24 cellular contexts compared by ENCODE assay signal in the genomic region with DNA sequence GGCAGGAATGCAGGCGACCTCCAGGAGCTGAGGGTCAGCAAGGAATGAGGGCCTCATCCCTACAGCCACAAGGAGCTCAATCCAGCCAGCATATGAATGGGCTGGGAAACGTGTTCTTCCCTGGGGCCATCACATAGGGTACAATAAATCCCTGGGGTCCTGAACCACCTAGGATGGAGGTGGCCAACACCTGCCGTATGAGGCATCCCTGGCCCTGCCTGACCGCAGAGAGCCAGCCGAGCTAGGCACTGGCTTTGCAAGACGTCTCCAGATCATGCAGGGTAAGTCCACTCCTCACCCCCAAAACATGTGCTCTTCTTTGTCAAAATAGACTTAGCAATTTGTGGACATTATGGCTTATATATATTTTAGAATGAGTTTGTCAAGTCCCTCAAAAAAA.
"Had no signal": no experiment of that assay in that cellular context is flagged by ENCODE, and none has a peak within 500 bp of the region (broad histone marks: within the 10 kb centered on the region; RNA-seq: fewer than 3 reads in every experiment).

No MANE protein-coding gene starts in this region.

- H3K4me1 ChIP-seq: SJSA1 had no signal

- H3K9me3 ChIP-seq: SJSA1 had no signal

- H3K27me3 ChIP-seq: SJSA1 had no signal

- H3K9ac ChIP-seq: KMS-11 had no signal

- H3K4me2 ChIP-seq: KMS-11 had no signal

- H3K36me3 ChIP-seq: SJSA1 had no signal

- H3K4me3 Mint-ChIP-seq: IgD-negative memory B cell had no signal

- ATAC-seq: K562 had no signal

- H3K36me3 Mint-ChIP-seq: IgD-negative memory B cell had no signal

- DNase-seq: Kasumi-1, MM.1S, NCI-H1105, NCI-H1417, NCI-H1436 treated with DMSO at 0.1 percent for 48 hours, NCI-H1694, NCI-H187 treated with DMSO at 0.1 percent for 48 hours, NCI-H2029 treated with DMSO at 0.1 percent for 48 hours, NCI-H2227 treated with DMSO at 0.1 percent for 48 hours, NCI-H524, NCI-H526 treated with DMSO at 0.1 percent for 48 hours, NCI-H748 treated with DMSO at 0.1 percent for 48 hours, Right ventricle myocardium superior, RPMI8226, SIG-M5, T-helper 1 cell had no signal

- H3K27ac Mint-ChIP-seq: IgD-negative memory B cell had no signal

- H3K27ac ChIP-seq: HL-60, KMS-11, SJSA1, SK-N-MC had no signal

- H3K4me3 ChIP-seq: K562, SJSA1, SK-N-MC had no signal

- FAIRE-seq: HTR-8/SVneo, K562, RCC 7860 had no signal
